In genomic region chr10:16612148-16612742, GRCh38 we compare ENCODE assay signal across 9 cellular contexts.
A peak's percentile ranks its signal among the peaks of the same experiment; 100 is the strongest.
DNase-seq lines count a peak whose midpoint lies in the region; ATAC-seq and TF ChIP-seq lines count a peak whose summit lies in the region.
"Had no signal": no experiment of that assay in that cellular context is flagged by ENCODE, and none has a peak within 500 bp of the region (broad histone marks: within the 10 kb centered on the region; RNA-seq: fewer than 3 reads in every experiment).

No MANE protein-coding gene starts in this region.

- intact Hi-C loops in transverse colon (cut with DNase I; ENCODE audit: low total_unique reads): loop anchor here (5.0 kb wide), 1 partner anchor 1605 kb away; no protein-coding TSS in a partner anchor

- no peaks in the 10 kb centered on the region for H3K27me3 ChIP-seq in transverse colon

- TF ChIP-seq POLR2A in transverse colon (IDR thresholded peaks at IDR 0.05): no peak

- no peaks in the 10 kb centered on the region for H3K4me1 Mint-ChIP-seq in activated naive CD8-positive, alpha-beta T cell treated with anti-CD3 and anti-CD28 coated beads, Interleukin-2, amount 50 U/mL, for 24 hours
- no peaks in the 10 kb centered on the region for H3K4me1 Mint-ChIP-seq in activated naive CD8-positive, alpha-beta T cell treated with anti-CD3 and anti-CD28 coated beads for 36 hours
- H3K4me1 Mint-ChIP-seq: CD4-positive, alpha-beta memory T cell had no signal

- no peak overlapping the region for H3K27ac ChIP-seq in transverse colon

- TF ChIP-seq CTCF in fibroblast of pulmonary artery (IDR thresholded peaks at IDR 0.05; ENCODE audit: low read length, missing control alignments): no peak
- no peak for TF ChIP-seq CTCF in transverse colon (IDR thresholded peaks at IDR 0.05)

- WGBS in transverse colon (ENCODE audit: low coverage in 1 of 2), 2 donors: 76% methylated on average over 4 of the region's 4 CpGs; no CpG with 5 or more reads in 1 of the 2 donors

- H3K4me1 ChIP-seq in transverse colon: no peaks in the 10 kb centered on the region

- ATAC-seq in activated naive CD8-positive, alpha-beta T cell treated with anti-CD3 and anti-CD28 coated beads, Interleukin-2, amount 50 U/mL, for 24 hours: no peak
- ATAC-seq in HG02885 (IDR thresholded peaks at IDR 0.05; ENCODE audit: poor library complexity, unreplicated experiment): no peak

- peaks cover 20% of the 10 kb centered on the region for H3K36me3 Mint-ChIP-seq in activated naive CD8-positive, alpha-beta T cell treated with anti-CD3 and anti-CD28 coated beads, Interleukin-2, amount 50 U/mL, for 24 hours (ENCODE audit: low read depth)
- peaks cover 30% of the 10 kb centered on the region for H3K36me3 Mint-ChIP-seq in activated naive CD8-positive, alpha-beta T cell treated with anti-CD3 and anti-CD28 coated beads for 36 hours

- DNase-seq in activated naive CD8-positive, alpha-beta T cell treated with anti-CD3 and anti-CD28 coated beads, Interleukin-2, amount 50 U/mL, for 24 hours: peak; percentile 6
- no peak for DNase-seq in activated naive CD8-positive, alpha-beta T cell treated with anti-CD3 and anti-CD28 coated beads for 36 hours
- DNase-seq in RPMI7951 (ENCODE audit: low read depth): peak; percentile 49
- DNase-seq in fibroblast of pulmonary artery (ENCODE audit: low read depth): peak; percentile 67
- peak; percentile 54 for DNase-seq in superior temporal gyrus (ENCODE audit: extremely low spot score)
- no peak for DNase-seq in NCI-H2171 treated with DMSO at 0.1 percent for 48 hours (lab: John Stamatoyannopoulos, UW)
- no peak for DNase-seq in transverse colon

- H3K4me3 ChIP-seq in fibroblast of pulmonary artery (replicated peaks; ENCODE audit: low read depth, low read length): no peak overlapping the region
- H3K4me3 ChIP-seq in transverse colon: no peak overlapping the region

- peaks cover 3 to 7% of the 10 kb centered on the region in 2 donors for H3K9me3 ChIP-seq in transverse colon

- H3K9me3 Mint-ChIP-seq in activated naive CD8-positive, alpha-beta T cell treated with anti-CD3 and anti-CD28 coated beads, Interleukin-2, amount 50 U/mL, for 24 hours: peaks cover 22% of the 10 kb centered on the region
- peaks cover 19% of the 10 kb centered on the region for H3K9me3 Mint-ChIP-seq in activated naive CD8-positive, alpha-beta T cell treated with anti-CD3 and anti-CD28 coated beads for 36 hours

- TF ChIP-seq EP300 in transverse colon (IDR thresholded peaks at IDR 0.05; ENCODE audit: low read depth): no peak

- H3K4me3 Mint-ChIP-seq in activated naive CD8-positive, alpha-beta T cell treated with anti-CD3 and anti-CD28 coated beads, Interleukin-2, amount 50 U/mL, for 24 hours: no peak overlapping the region
- no peak overlapping the region for H3K4me3 Mint-ChIP-seq in activated naive CD8-positive, alpha-beta T cell treated with anti-CD3 and anti-CD28 coated beads for 36 hours
- H3K4me3 Mint-ChIP-seq: CD4-positive, alpha-beta memory T cell had no signal

- no peak overlapping the region for H3K27ac Mint-ChIP-seq in activated naive CD8-positive, alpha-beta T cell treated with anti-CD3 and anti-CD28 coated beads, Interleukin-2, amount 50 U/mL, for 24 hours
- no peak overlapping the region for H3K27ac Mint-ChIP-seq in activated naive CD8-positive, alpha-beta T cell treated with anti-CD3 and anti-CD28 coated beads for 36 hours
- H3K27ac Mint-ChIP-seq: CD4-positive, alpha-beta memory T cell had no signal

- H3K27me3 Mint-ChIP-seq in activated naive CD8-positive, alpha-beta T cell treated with anti-CD3 and anti-CD28 coated beads, Interleukin-2, amount 50 U/mL, for 24 hours: no peaks in the 10 kb centered on the region
- no peaks in the 10 kb centered on the region for H3K27me3 Mint-ChIP-seq in activated naive CD8-positive, alpha-beta T cell treated with anti-CD3 and anti-CD28 coated beads for 36 hours
- H3K27me3 Mint-ChIP-seq: CD4-positive, alpha-beta memory T cell had no signal

- in situ Hi-C loops in transverse colon (cut with MboI; ENCODE audit: low pct_ligation_motif_present in 1 of 4, low pct_unique_long_range_greater_than_20kb in 1 of 4, low sequenced_read_pairs in 3 of 4): no loop called here

- H3K36me3 ChIP-seq in transverse colon: no peaks in the 10 kb centered on the region

Comparison
In these comparisons a context has a peak if more than half of its experiments do, and no peak if none do; other contexts are left out.
1. DNase-seq: peak in activated naive CD8-positive, alpha-beta T cell treated with anti-CD3 and anti-CD28 coated beads, Interleukin-2, amount 50 U/mL, for 24 hours (single experiment), RPMI7951 (single experiment), fibroblast of pulmonary artery (single experiment) and superior temporal gyrus (single experiment); none in activated naive CD8-positive, alpha-beta T cell treated with anti-CD3 and anti-CD28 coated beads for 36 hours (single experiment), NCI-H2171 treated with DMSO at 0.1 percent for 48 hours (single experiment) and transverse colon (single experiment).